ENCODE assay signal across 8 cellular contexts in genomic region chr19:28466107-28467045, GRCh38.
DNase-seq lines count a peak whose midpoint lies in the region; ATAC-seq lines count a peak whose summit lies in the region.

No MANE protein-coding gene starts in this region.

- no peaks in the 10 kb centered on the region for H3K36me3 Mint-ChIP-seq in immature natural killer cell

- no peaks in the 10 kb centered on the region for H3K27me3 Mint-ChIP-seq in immature natural killer cell (ENCODE audit: low read depth in 3 of 3)

- in situ Hi-C loops in KBM-7 (cut with MboI; ENCODE audit: low pct_unique_long_range_greater_than_20kb, low sequenced_read_pairs): no loop called here
- in situ Hi-C loops in SK-MEL-5 (cut with HindIII; ENCODE audit: low pct_unique_long_range_greater_than_20kb, low sequenced_read_pairs): no loop called here

- no peaks in the 10 kb centered on the region for H3K9me3 Mint-ChIP-seq in immature natural killer cell

- H3K4me3 Mint-ChIP-seq in immature natural killer cell: peak overlapping the region in 2 of 5 donors; percentile 51 to 73

- peak overlapping the region in 3 of 6 donors; percentile 64 to 84 (median 83) for H3K27ac Mint-ChIP-seq in immature natural killer cell

- DNase-seq in COLO668 (lab: John Stamatoyannopoulos, UW; ENCODE audit: unreplicated experiment): peak; percentile 24
- peak; percentile 75 for DNase-seq in KBM-7
- peak; percentile 67 for DNase-seq in SK-MEL-5 (ENCODE audit: low read depth, low spot score)
- peak; percentile 20 for DNase-seq in amniotic epithelial cell (ENCODE audit: low read depth)
- DNase-seq in immature natural killer cell: peak; percentile 75 to 79 (median 79)
- peak; percentile 32 to 56 for DNase-seq in stimulated activated CD4-positive, alpha-beta T cell treated with anti-CD3 and anti-CD28 coated beads, Interleukin-1b, Interleukin-23, amount 100 ng/mL, for 4 hours (ENCODE audit: low read depth in 2 of 2)

- ATAC-seq in GM21528 (IDR thresholded peaks at IDR 0.05; ENCODE audit: low FRiP score, unreplicated experiment): no peak
- no peak for ATAC-seq in HG03571 (IDR thresholded peaks at IDR 0.05; ENCODE audit: unreplicated experiment)

- peaks cover 53 to 67% of the 10 kb centered on the region in 2 donors for H3K4me1 Mint-ChIP-seq in immature natural killer cell

Comparison
In these comparisons a context has a peak if more than half of its experiments do, and no peak if none do; other contexts are left out.
1. DNase-seq: peak in every context shown above with its lines; median percentile 79 in immature natural killer cell; 75 in KBM-7; 67 in SK-MEL-5; 44 in stimulated activated CD4-positive, alpha-beta T cell treated with anti-CD3 and anti-CD28 coated beads, Interleukin-1b, Interleukin-23, amount 100 ng/mL, for 4 hours; 24 in COLO668; 20 in amniotic epithelial cell.